In the genomic region with DNA sequence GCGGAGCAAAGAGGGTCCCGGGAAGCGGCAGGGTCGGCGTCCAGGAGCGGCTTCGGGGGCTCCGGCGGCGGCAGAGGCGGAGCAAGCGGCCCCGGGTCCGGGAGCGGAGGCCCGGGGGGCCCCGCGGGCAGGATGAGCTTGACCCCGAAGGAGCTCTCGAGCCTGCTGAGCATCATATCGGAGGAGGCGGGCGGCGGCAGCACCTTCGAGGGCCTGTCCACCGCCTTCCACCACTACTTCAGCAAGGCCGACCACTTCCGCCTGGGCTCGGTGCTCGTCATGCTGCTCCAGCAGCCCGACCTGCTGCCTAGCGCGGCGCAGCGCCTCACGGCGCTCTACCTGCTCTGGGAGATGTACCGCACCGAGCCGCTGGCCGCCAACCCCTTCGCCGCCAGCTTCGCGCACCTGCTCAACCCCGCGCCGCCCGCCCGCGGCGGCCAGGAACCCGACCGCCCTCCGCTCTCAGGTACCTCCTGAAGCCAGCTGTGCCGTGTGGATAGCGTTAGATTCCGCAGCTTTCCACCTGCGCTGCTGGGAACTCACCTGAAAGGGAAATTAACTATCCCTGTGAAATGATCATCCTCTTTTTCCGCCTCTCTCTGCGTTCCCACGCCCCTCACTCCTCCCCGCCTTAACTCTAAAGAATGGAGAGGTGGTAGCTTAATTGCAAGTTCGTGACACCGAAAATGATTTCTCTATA, we compare ENCODE assay signal across 1 cellular context.
TF ChIP-seq lines count a peak whose summit lies in the region.

No MANE protein-coding gene starts in this region.

TF ChIP-seq in HepG2, 621 proteins besides CTCF, POLR2A, EP300 and RAD21 (continued from another document and continues in another):
- TF ChIP-seq, protein P1, sequence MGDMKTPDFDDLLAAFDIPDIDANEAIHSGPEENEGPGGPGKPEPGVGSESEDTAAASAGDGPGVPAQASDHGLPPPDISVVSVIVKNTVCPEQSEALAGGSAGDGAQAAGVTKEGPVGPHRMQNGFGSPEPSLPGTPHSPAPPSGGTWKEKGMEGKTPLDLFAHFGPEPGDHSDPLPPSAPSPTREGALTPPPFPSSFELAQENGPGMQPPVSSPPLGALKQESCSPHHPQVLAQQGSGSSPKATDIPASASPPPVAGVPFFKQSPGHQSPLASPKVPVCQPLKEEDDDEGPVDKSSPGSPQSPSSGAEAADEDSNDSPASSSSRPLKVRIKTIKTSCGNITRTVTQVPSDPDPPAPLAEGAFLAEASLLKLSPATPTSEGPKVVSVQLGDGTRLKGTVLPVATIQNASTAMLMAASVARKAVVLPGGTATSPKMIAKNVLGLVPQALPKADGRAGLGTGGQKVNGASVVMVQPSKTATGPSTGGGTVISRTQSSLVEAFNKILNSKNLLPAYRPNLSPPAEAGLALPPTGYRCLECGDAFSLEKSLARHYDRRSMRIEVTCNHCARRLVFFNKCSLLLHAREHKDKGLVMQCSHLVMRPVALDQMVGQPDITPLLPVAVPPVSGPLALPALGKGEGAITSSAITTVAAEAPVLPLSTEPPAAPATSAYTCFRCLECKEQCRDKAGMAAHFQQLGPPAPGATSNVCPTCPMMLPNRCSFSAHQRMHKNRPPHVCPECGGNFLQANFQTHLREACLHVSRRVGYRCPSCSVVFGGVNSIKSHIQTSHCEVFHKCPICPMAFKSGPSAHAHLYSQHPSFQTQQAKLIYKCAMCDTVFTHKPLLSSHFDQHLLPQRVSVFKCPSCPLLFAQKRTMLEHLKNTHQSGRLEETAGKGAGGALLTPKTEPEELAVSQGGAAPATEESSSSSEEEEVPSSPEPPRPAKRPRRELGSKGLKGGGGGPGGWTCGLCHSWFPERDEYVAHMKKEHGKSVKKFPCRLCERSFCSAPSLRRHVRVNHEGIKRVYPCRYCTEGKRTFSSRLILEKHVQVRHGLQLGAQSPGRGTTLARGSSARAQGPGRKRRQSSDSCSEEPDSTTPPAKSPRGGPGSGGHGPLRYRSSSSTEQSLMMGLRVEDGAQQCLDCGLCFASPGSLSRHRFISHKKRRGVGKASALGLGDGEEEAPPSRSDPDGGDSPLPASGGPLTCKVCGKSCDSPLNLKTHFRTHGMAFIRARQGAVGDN (CRISPR knock-in tag; IDR thresholded peaks at IDR 0.05) = peak; percentile 82
- TF ChIP-seq ZNF17 (CRISPR knock-in tag; IDR thresholded peaks at IDR 0.05) = no peak
- TF ChIP-seq, protein P2, sequence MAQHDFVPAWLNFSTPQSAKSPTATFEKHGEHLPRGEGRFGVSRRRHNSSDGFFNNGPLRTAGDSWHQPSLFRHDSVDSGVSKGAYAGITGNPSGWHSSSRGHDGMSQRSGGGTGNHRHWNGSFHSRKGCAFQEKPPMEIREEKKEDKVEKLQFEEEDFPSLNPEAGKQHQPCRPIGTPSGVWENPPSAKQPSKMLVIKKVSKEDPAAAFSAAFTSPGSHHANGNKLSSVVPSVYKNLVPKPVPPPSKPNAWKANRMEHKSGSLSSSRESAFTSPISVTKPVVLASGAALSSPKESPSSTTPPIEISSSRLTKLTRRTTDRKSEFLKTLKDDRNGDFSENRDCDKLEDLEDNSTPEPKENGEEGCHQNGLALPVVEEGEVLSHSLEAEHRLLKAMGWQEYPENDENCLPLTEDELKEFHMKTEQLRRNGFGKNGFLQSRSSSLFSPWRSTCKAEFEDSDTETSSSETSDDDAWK (CRISPR knock-in tag; IDR thresholded peaks at IDR 0.05) = no peak
- TF ChIP-seq FOXC1 (CRISPR knock-in tag; IDR thresholded peaks at IDR 0.05; ENCODE audit: borderline replicate concordance) = peak; percentile 53; the same call in 1 of the 2 replicates
- no peak for TF ChIP-seq MTA3 (CRISPR knock-in tag; IDR thresholded peaks at IDR 0.05)
- TF ChIP-seq SMARCE1 (IDR thresholded peaks at IDR 0.05; ENCODE audit: borderline replicate concordance) = no peak
- TF ChIP-seq, protein P3, sequence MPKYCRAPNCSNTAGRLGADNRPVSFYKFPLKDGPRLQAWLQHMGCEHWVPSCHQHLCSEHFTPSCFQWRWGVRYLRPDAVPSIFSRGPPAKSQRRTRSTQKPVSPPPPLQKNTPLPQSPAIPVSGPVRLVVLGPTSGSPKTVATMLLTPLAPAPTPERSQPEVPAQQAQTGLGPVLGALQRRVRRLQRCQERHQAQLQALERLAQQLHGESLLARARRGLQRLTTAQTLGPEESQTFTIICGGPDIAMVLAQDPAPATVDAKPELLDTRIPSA (CRISPR knock-in tag; IDR thresholded peaks at IDR 0.05; ENCODE audit: borderline replicate concordance) = peak; percentile 3; the same call in 1 of the 2 replicates
- peak; percentile 20 for TF ChIP-seq KDM2A (CRISPR knock-in tag; IDR thresholded peaks at IDR 0.05; ENCODE audit: borderline replicate concordance, low read depth)
- TF ChIP-seq, protein P4, sequence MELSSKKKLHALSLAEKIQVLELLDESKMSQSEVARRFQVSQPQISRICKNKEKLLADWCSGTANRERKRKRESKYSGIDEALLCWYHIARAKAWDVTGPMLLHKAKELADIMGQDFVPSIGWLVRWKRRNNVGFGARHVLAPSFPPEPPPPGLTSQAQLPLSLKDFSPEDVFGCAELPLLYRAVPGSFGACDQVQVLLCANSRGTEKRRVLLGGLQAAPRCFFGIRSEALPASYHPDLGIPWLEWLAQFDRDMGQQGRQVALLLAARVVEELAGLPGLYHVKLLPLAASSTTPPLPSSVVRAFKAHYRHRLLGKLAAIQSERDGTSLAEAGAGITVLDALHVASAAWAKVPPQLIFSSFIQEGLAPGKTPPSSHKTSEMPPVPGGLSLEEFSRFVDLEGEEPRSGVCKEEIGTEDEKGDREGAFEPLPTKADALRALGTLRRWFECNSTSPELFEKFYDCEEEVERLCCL (CRISPR knock-in tag; IDR thresholded peaks at IDR 0.05; ENCODE audit: borderline replicate concordance) = peak; percentile 46; the same call in 1 of the 2 replicates
- TF ChIP-seq, protein P5, sequence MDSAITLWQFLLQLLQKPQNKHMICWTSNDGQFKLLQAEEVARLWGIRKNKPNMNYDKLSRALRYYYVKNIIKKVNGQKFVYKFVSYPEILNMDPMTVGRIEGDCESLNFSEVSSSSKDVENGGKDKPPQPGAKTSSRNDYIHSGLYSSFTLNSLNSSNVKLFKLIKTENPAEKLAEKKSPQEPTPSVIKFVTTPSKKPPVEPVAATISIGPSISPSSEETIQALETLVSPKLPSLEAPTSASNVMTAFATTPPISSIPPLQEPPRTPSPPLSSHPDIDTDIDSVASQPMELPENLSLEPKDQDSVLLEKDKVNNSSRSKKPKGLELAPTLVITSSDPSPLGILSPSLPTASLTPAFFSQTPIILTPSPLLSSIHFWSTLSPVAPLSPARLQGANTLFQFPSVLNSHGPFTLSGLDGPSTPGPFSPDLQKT (CRISPR knock-in tag; IDR thresholded peaks at IDR 0.05; ENCODE audit: borderline replicate concordance) = 0 out of 2 replicates have a peak, but pooled peaks have one; percentile 47
- TF ChIP-seq, protein P6, sequence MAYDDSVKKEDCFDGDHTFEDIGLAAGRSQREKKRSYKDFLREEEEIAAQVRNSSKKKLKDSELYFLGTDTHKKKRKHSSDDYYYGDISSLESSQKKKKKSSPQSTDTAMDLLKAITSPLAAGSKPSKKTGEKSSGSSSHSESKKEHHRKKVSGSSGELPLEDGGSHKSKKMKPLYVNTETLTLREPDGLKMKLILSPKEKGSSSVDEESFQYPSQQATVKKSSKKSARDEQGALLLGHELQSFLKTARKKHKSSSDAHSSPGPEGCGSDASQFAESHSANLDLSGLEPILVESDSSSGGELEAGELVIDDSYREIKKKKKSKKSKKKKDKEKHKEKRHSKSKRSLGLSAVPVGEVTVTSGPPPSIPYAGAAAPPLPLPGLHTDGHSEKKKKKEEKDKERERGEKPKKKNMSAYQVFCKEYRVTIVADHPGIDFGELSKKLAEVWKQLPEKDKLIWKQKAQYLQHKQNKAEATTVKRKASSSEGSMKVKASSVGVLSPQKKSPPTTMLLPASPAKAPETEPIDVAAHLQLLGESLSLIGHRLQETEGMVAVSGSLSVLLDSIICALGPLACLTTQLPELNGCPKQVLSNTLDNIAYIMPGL (CRISPR knock-in tag; IDR thresholded peaks at IDR 0.05; ENCODE audit: borderline replicate concordance in 1 of 2, low read depth in 1 of 2) = peak in 1 of 2 experiments; percentile 73; a peak in 3 of 4 replicates
- no peak; the same call in 1 of the 2 replicates for TF ChIP-seq HOXA3 (CRISPR knock-in tag; IDR thresholded peaks at IDR 0.05)
- no peak for TF ChIP-seq ZNF567 (CRISPR knock-in tag; IDR thresholded peaks at IDR 0.05; ENCODE audit: borderline replicate concordance)
- TF ChIP-seq RELA (CRISPR knock-in tag; IDR thresholded peaks at IDR 0.05) = no peak
- no peak for TF ChIP-seq SMAD3 (CRISPR knock-in tag; IDR thresholded peaks at IDR 0.05)
- no peak for TF ChIP-seq ZSCAN9 (CRISPR knock-in tag; IDR thresholded peaks at IDR 0.05; ENCODE audit: borderline replicate concordance)
- TF ChIP-seq SMAD9 (CRISPR knock-in tag; IDR thresholded peaks at IDR 0.05) = peak; percentile 17; the same call in 1 of the 2 replicates
- TF ChIP-seq, protein P7, sequence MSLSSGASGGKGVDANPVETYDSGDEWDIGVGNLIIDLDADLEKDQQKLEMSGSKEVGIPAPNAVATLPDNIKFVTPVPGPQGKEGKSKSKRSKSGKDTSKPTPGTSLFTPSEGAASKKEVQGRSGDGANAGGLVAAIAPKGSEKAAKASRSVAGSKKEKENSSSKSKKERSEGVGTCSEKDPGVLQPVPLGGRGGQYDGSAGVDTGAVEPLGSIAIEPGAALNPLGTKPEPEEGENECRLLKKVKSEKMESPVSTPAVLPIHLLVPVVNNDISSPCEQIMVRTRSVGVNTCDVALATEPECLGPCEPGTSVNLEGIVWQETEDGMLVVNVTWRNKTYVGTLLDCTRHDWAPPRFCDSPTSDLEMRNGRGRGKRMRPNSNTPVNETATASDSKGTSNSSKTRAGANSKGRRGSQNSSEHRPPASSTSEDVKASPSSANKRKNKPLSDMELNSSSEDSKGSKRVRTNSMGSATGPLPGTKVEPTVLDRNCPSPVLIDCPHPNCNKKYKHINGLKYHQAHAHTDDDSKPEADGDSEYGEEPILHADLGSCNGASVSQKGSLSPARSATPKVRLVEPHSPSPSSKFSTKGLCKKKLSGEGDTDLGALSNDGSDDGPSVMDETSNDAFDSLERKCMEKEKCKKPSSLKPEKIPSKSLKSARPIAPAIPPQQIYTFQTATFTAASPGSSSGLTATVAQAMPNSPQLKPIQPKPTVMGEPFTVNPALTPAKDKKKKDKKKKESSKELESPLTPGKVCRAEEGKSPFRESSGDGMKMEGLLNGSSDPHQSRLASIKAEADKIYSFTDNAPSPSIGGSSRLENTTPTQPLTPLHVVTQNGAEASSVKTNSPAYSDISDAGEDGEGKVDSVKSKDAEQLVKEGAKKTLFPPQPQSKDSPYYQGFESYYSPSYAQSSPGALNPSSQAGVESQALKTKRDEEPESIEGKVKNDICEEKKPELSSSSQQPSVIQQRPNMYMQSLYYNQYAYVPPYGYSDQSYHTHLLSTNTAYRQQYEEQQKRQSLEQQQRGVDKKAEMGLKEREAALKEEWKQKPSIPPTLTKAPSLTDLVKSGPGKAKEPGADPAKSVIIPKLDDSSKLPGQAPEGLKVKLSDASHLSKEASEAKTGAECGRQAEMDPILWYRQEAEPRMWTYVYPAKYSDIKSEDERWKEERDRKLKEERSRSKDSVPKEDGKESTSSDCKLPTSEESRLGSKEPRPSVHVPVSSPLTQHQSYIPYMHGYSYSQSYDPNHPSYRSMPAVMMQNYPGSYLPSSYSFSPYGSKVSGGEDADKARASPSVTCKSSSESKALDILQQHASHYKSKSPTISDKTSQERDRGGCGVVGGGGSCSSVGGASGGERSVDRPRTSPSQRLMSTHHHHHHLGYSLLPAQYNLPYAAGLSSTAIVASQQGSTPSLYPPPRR (CRISPR knock-in tag; IDR thresholded peaks at IDR 0.05; ENCODE audit: borderline replicate concordance) = peak; percentile 36; the same call in 1 of the 2 replicates
- TF ChIP-seq, protein P8, sequence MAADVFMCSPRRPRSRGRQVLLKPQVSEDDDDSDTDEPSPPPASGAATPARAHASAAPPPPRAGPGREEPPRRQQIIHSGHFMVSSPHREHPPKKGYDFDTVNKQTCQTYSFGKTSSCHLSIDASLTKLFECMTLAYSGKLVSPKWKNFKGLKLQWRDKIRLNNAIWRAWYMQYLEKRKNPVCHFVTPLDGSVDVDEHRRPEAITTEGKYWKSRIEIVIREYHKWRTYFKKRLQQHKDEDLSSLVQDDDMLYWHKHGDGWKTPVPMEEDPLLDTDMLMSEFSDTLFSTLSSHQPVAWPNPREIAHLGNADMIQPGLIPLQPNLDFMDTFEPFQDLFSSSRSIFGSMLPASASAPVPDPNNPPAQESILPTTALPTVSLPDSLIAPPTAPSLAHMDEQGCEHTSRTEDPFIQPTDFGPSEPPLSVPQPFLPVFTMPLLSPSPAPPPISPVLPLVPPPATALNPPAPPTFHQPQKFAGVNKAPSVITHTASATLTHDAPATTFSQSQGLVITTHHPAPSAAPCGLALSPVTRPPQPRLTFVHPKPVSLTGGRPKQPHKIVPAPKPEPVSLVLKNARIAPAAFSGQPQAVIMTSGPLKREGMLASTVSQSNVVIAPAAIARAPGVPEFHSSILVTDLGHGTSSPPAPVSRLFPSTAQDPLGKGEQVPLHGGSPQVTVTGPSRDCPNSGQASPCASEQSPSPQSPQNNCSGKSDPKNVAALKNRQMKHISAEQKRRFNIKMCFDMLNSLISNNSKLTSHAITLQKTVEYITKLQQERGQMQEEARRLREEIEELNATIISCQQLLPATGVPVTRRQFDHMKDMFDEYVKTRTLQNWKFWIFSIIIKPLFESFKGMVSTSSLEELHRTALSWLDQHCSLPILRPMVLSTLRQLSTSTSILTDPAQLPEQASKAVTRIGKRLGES (CRISPR knock-in tag; IDR thresholded peaks at IDR 0.05; ENCODE audit: borderline replicate concordance) = 0 out of 2 replicates have a peak, but pooled peaks have one; percentile 48
- TF ChIP-seq ZNF83 (CRISPR knock-in tag; IDR thresholded peaks at IDR 0.05; ENCODE audit: borderline replicate concordance) = 0 out of 2 replicates have a peak, but pooled peaks have one; percentile 67
- no peak for TF ChIP-seq HNRNPLL (IDR thresholded peaks at IDR 0.05; ENCODE audit: low read depth, low read length, poor library complexity, severe bottlenecking)
- peak; percentile 86; the same call in 1 of the 2 replicates for TF ChIP-seq KAT7 (CRISPR knock-in tag; IDR thresholded peaks at IDR 0.05; ENCODE audit: borderline replicate concordance)
- TF ChIP-seq SSRP1 (CRISPR knock-in tag; IDR thresholded peaks at IDR 0.05) = 0 out of 2 replicates have a peak, but pooled peaks have one; percentile 19
- TF ChIP-seq, protein P9, sequence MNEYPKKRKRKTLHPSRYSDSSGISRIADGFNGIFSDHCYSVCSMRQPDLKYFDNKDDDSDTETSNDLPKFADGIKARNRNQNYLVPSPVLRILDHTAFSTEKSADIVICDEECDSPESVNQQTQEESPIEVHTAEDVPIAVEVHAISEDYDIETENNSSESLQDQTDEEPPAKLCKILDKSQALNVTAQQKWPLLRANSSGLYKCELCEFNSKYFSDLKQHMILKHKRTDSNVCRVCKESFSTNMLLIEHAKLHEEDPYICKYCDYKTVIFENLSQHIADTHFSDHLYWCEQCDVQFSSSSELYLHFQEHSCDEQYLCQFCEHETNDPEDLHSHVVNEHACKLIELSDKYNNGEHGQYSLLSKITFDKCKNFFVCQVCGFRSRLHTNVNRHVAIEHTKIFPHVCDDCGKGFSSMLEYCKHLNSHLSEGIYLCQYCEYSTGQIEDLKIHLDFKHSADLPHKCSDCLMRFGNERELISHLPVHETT (CRISPR knock-in tag; conservative IDR thresholded peaks at IDR 0.05) = no peak; the same call in 1 of the 2 replicates
- no peak for TF ChIP-seq ZMYM3 (CRISPR knock-in tag; IDR thresholded peaks at IDR 0.05)
- no peak for TF ChIP-seq TRIM24 (CRISPR knock-in tag; IDR thresholded peaks at IDR 0.05)
- TF ChIP-seq IKZF4 (CRISPR knock-in tag; IDR thresholded peaks at IDR 0.05; ENCODE audit: borderline replicate concordance, low read depth, not compliant biosample characterization) = peak; percentile 22
- peak; percentile 21; the same call in 1 of the 2 replicates for TF ChIP-seq ZNF501 (CRISPR knock-in tag; IDR thresholded peaks at IDR 0.05)
- TF ChIP-seq MLLT10 (CRISPR knock-in tag; IDR thresholded peaks at IDR 0.05) = no peak
- TF ChIP-seq ISX (CRISPR knock-in tag; conservative IDR thresholded peaks at IDR 0.05) = 0 out of 2 replicates have a peak, but pooled peaks have one; percentile 9
- peak; percentile 18; the same call in 1 of the 2 replicates for TF ChIP-seq ZSCAN12 (CRISPR knock-in tag; IDR thresholded peaks at IDR 0.05)
- no peak for TF ChIP-seq TP53 (CRISPR knock-in tag; conservative IDR thresholded peaks at IDR 0.05)
